In the genomic region with DNA sequence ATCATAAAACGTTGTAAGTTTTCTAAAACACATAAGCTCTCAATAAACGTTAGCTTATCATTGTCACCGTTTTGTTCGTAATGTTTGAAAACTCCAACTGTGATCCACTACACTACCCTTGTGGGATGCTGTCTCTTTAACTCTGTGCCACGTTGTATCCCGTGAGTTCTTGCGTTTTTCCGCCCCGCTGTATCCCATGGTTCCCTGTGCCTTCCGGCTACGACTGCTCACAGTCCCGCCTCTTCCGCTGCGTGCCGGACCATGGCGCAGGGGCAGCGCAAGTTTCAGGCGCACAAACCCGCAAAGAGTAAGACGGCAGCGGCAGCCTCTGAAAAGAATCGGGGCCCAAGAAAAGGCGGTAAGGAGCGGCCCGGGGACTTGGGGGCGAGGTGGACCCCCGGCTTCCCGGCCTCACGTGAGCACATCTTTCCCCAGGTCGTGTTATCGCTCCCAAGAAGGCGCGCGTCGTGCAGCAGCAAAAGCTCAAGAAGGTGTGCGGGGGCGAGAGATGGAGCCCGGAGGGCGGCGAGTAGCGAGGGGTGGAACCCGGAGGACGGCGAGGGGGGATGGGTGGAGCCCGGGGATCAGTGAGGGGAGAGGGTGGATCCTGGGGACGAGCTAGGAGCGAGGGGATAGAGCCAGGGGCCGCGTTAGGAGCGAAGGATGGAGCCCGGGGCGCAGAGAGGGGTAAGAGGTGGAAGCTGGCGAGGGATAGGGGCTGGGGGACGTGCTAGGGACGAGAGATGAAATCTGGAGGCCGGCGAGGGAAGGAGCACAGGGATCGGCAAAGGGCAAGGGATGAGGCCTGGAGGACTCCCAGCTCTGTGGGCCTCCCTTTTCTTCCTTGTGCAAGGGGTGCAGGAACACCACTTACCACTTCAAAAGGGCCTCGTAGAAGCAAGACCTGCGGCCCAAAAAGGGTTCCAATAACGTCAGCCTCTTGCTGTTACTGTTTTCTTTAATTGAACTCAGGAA, we compare ENCODE assay signal across 8 cellular contexts. TPM values are rescaled to one million over a fixed set of nuclear protein-coding genes. Genes with fewer than 3 reads are reported as not detected.
DNase-seq lines count a peak whose midpoint lies in the region; ATAC-seq and TF ChIP-seq lines count a peak whose summit lies in the region.

Gene C19orf53 (plus strand): TSS at position 240 of the 975 bp plus-strand sequence. CDS start 22 bp downstream, at position 262.

- H3K27ac Mint-ChIP-seq in activated B cell treated with CpG ODN at 0.5 μM for 24 hours, result peak within 1 kb of the TSS; percentile 95
- peak within 1 kb of the TSS; percentile 85 to 99 (median 96) for H3K27ac Mint-ChIP-seq in immature natural killer cell

- CTCF ChIA-PET in activated B cell treated with CpG ODN at 0.5 μM for 24 hours (lab: Charles Lee), result interaction anchor here (0.5 to 2.6 kb wide), 4 partner anchors 10 to 771 kb away, joined by 3 to 19 read pairs (median 6); no protein-coding TSS in a partner anchor

- H3K4me1 Mint-ChIP-seq in activated B cell treated with CpG ODN at 0.5 μM for 24 hours (peaks cover 26% of the 10 kb centered on the region), immature natural killer cell (peaks cover 28% of the 10 kb centered on the region in 2 donors)

- in situ Hi-C loops in GM18951 (cut with MboI; ENCODE audit: low sequenced_read_pairs, unreplicated experiment), result no loop called here

- peak; percentile 87 for TF ChIP-seq POLR2A in GM18951 (IDR thresholded peaks at IDR 0.05; ENCODE audit: extremely low read depth, insufficient read depth, insufficient read length)

- DNase-seq in AG08395 (ENCODE audit: low spot score), result peak; percentile 95
- peak; percentile 81 for DNase-seq in NCI-H345 (lab: John Stamatoyannopoulos, UW)
- peak; percentile 86 for DNase-seq in activated B cell treated with CpG ODN at 0.5 μM for 24 hours
- DNase-seq in caudate nucleus (lab: John Stamatoyannopoulos, UW), result peak in 60 of 61 donors; percentile 25 to 97 (median 88)
- DNase-seq in immature natural killer cell, result peak; percentile 82 to 86 (median 83)
- peak; percentile 81 for DNase-seq in smooth muscle cell of the brain vasculature (ENCODE audit: low read depth, low spot score)

- no peak for TF ChIP-seq CTCF in activated B cell treated with CpG ODN at 0.5 μM for 24 hours (IDR thresholded peaks at IDR 0.05)

- H3K27me3 Mint-ChIP-seq in activated B cell treated with CpG ODN at 0.5 μM for 24 hours (no peaks in the 10 kb centered on the region), immature natural killer cell (ENCODE audit: low read depth in 3 of 3) (peaks cover 0 to 5% (median 5%) of the 10 kb centered on the region in 3 donors)

- POLR2A ChIA-PET in activated B cell treated with CpG ODN at 0.5 μM for 24 hours (lab: Charles Lee), result interaction anchor here (0.5 to 2.7 kb wide), 24 partner anchors 9 to 842 kb away, joined by 3 to 29 read pairs (median 6); partner anchors contain the start of genes MRI1 and ZSWIM4

- H3K9me3 Mint-ChIP-seq in activated B cell treated with CpG ODN at 0.5 μM for 24 hours (no peaks in the 10 kb centered on the region), immature natural killer cell (no peaks in the 10 kb centered on the region)

- H3K4me3 Mint-ChIP-seq in activated B cell treated with CpG ODN at 0.5 μM for 24 hours (peak within 1 kb of the TSS; percentile 100), immature natural killer cell (peak within 1 kb of the TSS; percentile 94 to 100 (median 98))

- intact Hi-C loops in activated B cell treated with CpG ODN at 0.5 μM for 24 hours (cut with micrococcal nuclease), result loop anchor here (1.0 to 2.0 kb wide), 5 partner anchors 10 to 306 kb away; partner anchors contain the start of genes MRI1 and ZSWIM4

- H3K36me3 Mint-ChIP-seq in activated B cell treated with CpG ODN at 0.5 μM for 24 hours (ENCODE audit: low read depth), result peaks cover 54% of the 10 kb centered on the region
- H3K36me3 Mint-ChIP-seq in immature natural killer cell, result peaks cover 4 to 25% (median 6%) of the 10 kb centered on the region in 3 donors

- H3K27ac ChIP-seq in caudate nucleus (ENCODE audit: low read depth, low read length), result peak within 1 kb of the TSS; percentile 87

- ATAC-seq in HG03196 (IDR thresholded peaks at IDR 0.05; ENCODE audit: unreplicated experiment), result peak; percentile 91
- peak; percentile 99 for ATAC-seq in activated B cell treated with CpG ODN at 0.5 μM for 24 hours (ENCODE audit: low read depth)

RNA-seq across cellular contexts. Expression of gene C19orf53, which starts in this region (rescaled TPM):
- total RNA-seq in activated B cell treated with CpG ODN at 0.5 μM for 24 hours, result 74.9 and 76.1 TPM in 2 replicates
- polyA plus RNA-seq in immature natural killer cell, result 100 to 1,000 TPM; 178 to 259 (median 185) TPM

Comparison
In these comparisons a context has a peak if more than half of its experiments do, and no peak if none do; other contexts are left out.
1. Peak in every context shown above with its lines: DNase-seq, ATAC-seq and H3K27ac ChIP-seq.